8 cellular contexts compared by ENCODE assay signal in the genomic region with DNA sequence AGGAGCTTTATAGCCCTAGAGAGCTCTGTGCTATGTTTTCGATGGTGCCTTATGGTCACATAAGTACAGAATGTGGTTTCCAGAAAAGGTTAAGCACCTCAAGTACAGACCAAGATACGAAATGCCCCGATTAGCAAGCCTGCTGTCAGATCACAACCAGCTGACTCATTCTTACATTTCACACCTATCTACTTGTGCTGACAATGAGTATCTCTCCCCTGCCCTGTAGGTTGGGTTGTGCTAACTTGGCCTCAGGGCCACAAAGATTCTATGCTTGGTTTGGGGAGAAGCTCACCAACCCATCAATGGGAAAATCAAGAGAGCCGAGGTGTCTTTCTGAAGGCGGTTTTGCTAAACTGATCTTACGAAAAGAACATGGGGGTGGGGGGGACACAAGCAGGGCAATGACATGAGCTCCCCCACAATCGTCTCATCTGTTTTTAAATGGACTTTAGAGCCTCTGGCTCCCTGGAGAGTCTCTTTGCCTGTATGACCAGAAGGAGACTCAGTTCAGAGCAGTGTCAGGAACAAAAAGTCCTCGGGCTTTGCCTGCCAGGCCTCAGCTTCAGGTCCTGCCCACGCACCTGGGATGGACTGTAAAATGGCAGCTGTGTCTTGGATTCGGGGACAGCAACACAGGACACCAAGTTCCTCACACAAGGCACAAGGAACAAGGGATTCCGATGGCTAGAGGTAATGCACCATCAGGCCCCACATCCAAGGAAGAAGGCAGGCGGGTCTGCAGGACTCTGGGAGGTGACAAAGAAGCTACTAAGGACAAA. TPM values are rescaled to one million over a fixed set of nuclear protein-coding genes. Genes with fewer than 3 reads are reported as not detected.
A peak's percentile ranks its signal among the peaks of the same experiment; 100 is the strongest.
DNase-seq lines count a peak whose midpoint lies in the region; ATAC-seq, FAIRE-seq and TF ChIP-seq lines count a peak whose summit lies in the region.

No MANE protein-coding gene starts in this region.

- peak; percentile 60 for DNase-seq in GM19239 (ENCODE audit: insufficient read length, low spot score)
- DNase-seq in activated T-cell treated with anti-CD3 and anti-CD28 coated beads, Interleukin-2, amount 50 U/mL, for 24 hours: peak; percentile 64
- no peak for DNase-seq in naive B cell
- no peak for DNase-seq in GOT3 (lab: John Stamatoyannopoulos, UW)
- no peak for DNase-seq in NCI-H2196 (lab: John Stamatoyannopoulos, UW; ENCODE audit: unreplicated experiment)
- DNase-seq in BE2C: no peak
- no peak for DNase-seq in MG63

- peak; percentile 93 for ATAC-seq in HG03066 (IDR thresholded peaks at IDR 0.05; ENCODE audit: low read depth, unreplicated experiment)
- ATAC-seq in naive B cell (ENCODE audit: low read depth in 2 of 2): no peak

- TF ChIP-seq CTCF in BE2C (IDR thresholded peaks at IDR 0.05; ENCODE audit: low read depth, low read length): no peak

- H3K36me3 Mint-ChIP-seq in activated T-cell treated with anti-CD3 and anti-CD28 coated beads, Interleukin-2, amount 50 U/mL, for 24 hours (ENCODE audit: low read depth): peaks cover 58% of the 10 kb centered on the region
- peaks cover 6 to 8% of the 10 kb centered on the region in 2 donors for H3K36me3 Mint-ChIP-seq in naive B cell

- peak; percentile 97 for FAIRE-seq in GM19239 (lab: Jason Lieb, UNC)

- H3K4me1 ChIP-seq in BE2C: peaks cover 3% of the 10 kb centered on the region; the same call in 1 of the 2 replicates

- H3K27ac Mint-ChIP-seq in activated T-cell treated with anti-CD3 and anti-CD28 coated beads, Interleukin-2, amount 50 U/mL, for 24 hours: peak overlapping the region; percentile 91
- H3K27ac Mint-ChIP-seq in naive B cell: peak overlapping the region; percentile 47 to 86 (median 81)

- no peak overlapping the region for H3K4me3 ChIP-seq in BE2C (ENCODE audit: low read depth, low read length)
- H3K4me3 ChIP-seq in MG63: no peak overlapping the region

- peaks cover 88% of the 10 kb centered on the region for H3K4me1 Mint-ChIP-seq in activated T-cell treated with anti-CD3 and anti-CD28 coated beads, Interleukin-2, amount 50 U/mL, for 24 hours (ENCODE audit: low read depth)
- peaks cover 55 to 81% (median 76%) of the 10 kb centered on the region in 3 donors for H3K4me1 Mint-ChIP-seq in naive B cell

- H3K27me3 ChIP-seq in BE2C (no peaks in the 10 kb centered on the region), MG63 (no peaks in the 10 kb centered on the region)

- peaks cover 19% of the 10 kb centered on the region for H3K36me3 ChIP-seq in BE2C
- H3K36me3 ChIP-seq in MG63: peaks cover 8% of the 10 kb centered on the region

- no peaks in the 10 kb centered on the region for H3K9me3 Mint-ChIP-seq in activated T-cell treated with anti-CD3 and anti-CD28 coated beads, Interleukin-2, amount 50 U/mL, for 24 hours
- no peaks in the 10 kb centered on the region for H3K9me3 Mint-ChIP-seq in naive B cell

- H3K4me3 Mint-ChIP-seq in activated T-cell treated with anti-CD3 and anti-CD28 coated beads, Interleukin-2, amount 50 U/mL, for 24 hours: peak overlapping the region; percentile 46
- peak overlapping the region in 1 of 8 donors; percentile 30 for H3K4me3 Mint-ChIP-seq in naive B cell

- H3K9me3 ChIP-seq in BE2C (no peaks in the 10 kb centered on the region), MG63 (no peaks in the 10 kb centered on the region)

- no peaks in the 10 kb centered on the region for H3K27me3 Mint-ChIP-seq in activated T-cell treated with anti-CD3 and anti-CD28 coated beads, Interleukin-2, amount 50 U/mL, for 24 hours
- H3K27me3 Mint-ChIP-seq in naive B cell: no peaks in the 10 kb centered on the region

RNA-seq across cellular contexts. Expression of a gene that starts 55.1 kb away (rescaled TPM):
- 100 to 1,000 TPM in 1 of 6 donors, 10 to 100 TPM in 5; 19.6 to 141 (median 31.5) TPM for polyA plus RNA-seq in naive B cell (ENCODE audit: low read depth in 6 of 6)
- 22.9 TPM for polyA plus RNA-seq in BE2C (2012; ENCODE audit: insufficient read depth, insufficient read length, low read depth)
- total RNA-seq in MG63 (2014; rRNA removed; shearing (Covaris generic); ENCODE audit: low replicate concordance): 14.4 and 15.8 TPM in 2 replicates

Comparison
In these comparisons a context has a peak if more than half of its experiments do, and no peak if none do; other contexts are left out.
1. DNase-seq: peak in GM19239 (single experiment) and activated T-cell treated with anti-CD3 and anti-CD28 coated beads, Interleukin-2, amount 50 U/mL, for 24 hours (single experiment); none in naive B cell (single experiment), GOT3 (single experiment), NCI-H2196 (single experiment), BE2C (single experiment) and MG63 (single experiment).